39 cellular contexts compared by ENCODE assay signal in the genomic region with DNA sequence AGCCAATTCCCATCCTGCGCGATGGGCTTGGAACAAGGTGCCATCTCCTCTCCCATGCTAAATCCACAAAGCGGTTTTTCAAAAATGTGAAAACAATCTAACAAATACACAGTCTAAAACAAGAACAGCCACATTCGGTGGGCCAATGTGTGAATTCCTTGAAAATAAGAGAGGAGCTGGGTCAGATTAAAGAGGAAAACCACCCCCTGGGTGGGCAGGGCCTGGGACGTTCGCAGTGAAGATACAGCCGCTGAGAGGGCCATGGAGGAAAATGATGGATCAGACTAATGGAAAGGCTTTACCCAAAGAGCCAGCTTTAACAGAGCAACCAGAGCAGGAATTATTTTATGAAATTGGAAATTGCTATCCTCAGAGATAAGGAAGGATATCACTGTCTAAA. TPM values are rescaled to one million over a fixed set of nuclear protein-coding genes. Genes with fewer than 3 reads are reported as not detected.
"Had no signal": no experiment of that assay in that cellular context is flagged by ENCODE, and none has a peak within 500 bp of the region (broad histone marks: within the 10 kb centered on the region; RNA-seq: fewer than 3 reads in every experiment).

No MANE protein-coding gene starts in this region.

- H3K27ac ChIP-seq: KMS-11 had no signal

- H3K9me3 ChIP-seq: MG63 had no signal

- DNase-seq: Karpas-422, Kasumi-1, MG63, MM.1S, MV-4-11, NCI-H1048, NCI-H1092, NCI-H1092 treated with DMSO at 0.1 percent for 48 hours, NCI-H1105, NCI-H1105 treated with DMSO at 0.1 percent for 48 hours, NCI-H1417, NCI-H1417 treated with DMSO at 0.1 percent for 48 hours, NCI-H1436, NCI-H1436 treated with DMSO at 0.1 percent for 48 hours, NCI-H146, NCI-H1694, NCI-H1694 treated with DMSO at 0.1 percent for 48 hours, NCI-H187, NCI-H187 treated with DMSO at 0.1 percent for 48 hours, NCI-H1930, NCI-H2029, NCI-H2029 treated with DMSO at 0.1 percent for 48 hours, NCI-H2081, NCI-H2081 treated with DMSO at 0.1 percent for 48 hours, NCI-H2107, NCI-H2171, NCI-H2171 treated with DMSO at 0.1 percent for 48 hours, NCI-H2227 treated with DMSO at 0.1 percent for 48 hours, NCI-H226, NCI-H345, NCI-H446, NCI-H446 treated with DMSO at 0.1 percent for 48 hours, NCI-H510A, NCI-H510A treated with DMSO at 0.1 percent for 48 hours had no signal

- H3K36me3 ChIP-seq: MG63 had no signal

- H3K27me3 ChIP-seq: MG63 had no signal

- H3K4me3 ChIP-seq: MG63 had no signal

RNA-seq across cellular contexts. Expression of a gene that starts 27.4 kb away (rescaled TPM):
- total RNA-seq: LHCN-M2, M059J, MCF 10A, NCI-H460 had no signal
